Comparison of ENCODE assay signal across 1 cellular context in genomic region chr11:75440960-75441803, GRCh38.
TF ChIP-seq lines count a peak whose summit lies in the region.

No MANE protein-coding gene starts in this region.

TF ChIP-seq in GM23338, 12 proteins besides CTCF, POLR2A, EP300 and RAD21 (continued from another document):
- TF ChIP-seq REST (IDR thresholded peaks at IDR 0.05; ENCODE audit: unreplicated experiment): no peak
- no peak for TF ChIP-seq EZH2phosphoT487 (IDR thresholded peaks at IDR 0.05; ENCODE audit: unreplicated experiment)
- TF ChIP-seq ZNF114 (CRISPR knock-in tag; IDR thresholded peaks at IDR 0.05): no peak
- TF ChIP-seq POLR2AphosphoS5 (IDR thresholded peaks at IDR 0.05; ENCODE audit: low read depth): no peak
- TF ChIP-seq CREB1 (CRISPR knock-in tag; IDR thresholded peaks at IDR 0.05; ENCODE audit: low read depth): no peak
- no peak for TF ChIP-seq STAT1 (IDR thresholded peaks at IDR 0.05; ENCODE audit: unreplicated experiment)
- no peak for TF ChIP-seq NANOG (IDR thresholded peaks at IDR 0.05; ENCODE audit: borderline replicate concordance)
- no peak for TF ChIP-seq ZNF462 (CRISPR knock-in tag; IDR thresholded peaks at IDR 0.05)
